Comparison of ENCODE assay signal across 9 cellular contexts in genomic region chr10:32983333-32983909, GRCh38. TPM values are rescaled to one million over a fixed set of nuclear protein-coding genes. Genes with fewer than 3 reads are reported as not detected.
DNase-seq lines count a peak whose midpoint lies in the region; ATAC-seq and TF ChIP-seq lines count a peak whose summit lies in the region.
"Had no signal": no experiment of that assay in that cellular context is flagged by ENCODE, and none has a peak within 500 bp of the region (broad histone marks: within the 10 kb centered on the region; RNA-seq: fewer than 3 reads in every experiment).

No MANE protein-coding gene starts in this region.

- no peaks in the 10 kb centered on the region for H3K27me3 ChIP-seq in CD4-positive, alpha-beta memory T cell (ENCODE audit: insufficient read depth, low read length)

- no peaks in the 10 kb centered on the region for H3K9me3 ChIP-seq in CD4-positive, alpha-beta memory T cell (ENCODE audit: control insufficient read depth in 1 of 2, low read length in 2 of 2)

- H3K9me3 Mint-ChIP-seq in CD4-positive, alpha-beta memory T cell: no peaks in the 10 kb centered on the region
- no peaks in the 10 kb centered on the region for H3K9me3 Mint-ChIP-seq in chondrocyte (ENCODE audit: low read depth)
- no peaks in the 10 kb centered on the region for H3K9me3 Mint-ChIP-seq in natural killer cell treated with Interleukin-12 subunit alpha and Interleukin-12 subunit beta and Interleukin-15 and Interleukin-18, amount 100 ng/mL, for 72 hours
- H3K9me3 Mint-ChIP-seq: activated naive CD8-positive, alpha-beta T cell treated with anti-CD3 and anti-CD28 coated beads, Interleukin-2, amount 10 ng/mL, durations not matched to agents 7 days and 5 days had no signal

- H3K4me3 ChIP-seq in CD4-positive, alpha-beta memory T cell (ENCODE audit: low read length in 2 of 2): no peak overlapping the region

- no peaks in the 10 kb centered on the region for H3K27me3 Mint-ChIP-seq in CD4-positive, alpha-beta memory T cell
- H3K27me3 Mint-ChIP-seq in chondrocyte (ENCODE audit: low read depth): no peaks in the 10 kb centered on the region
- H3K27me3 Mint-ChIP-seq in natural killer cell treated with Interleukin-12 subunit alpha and Interleukin-12 subunit beta and Interleukin-15 and Interleukin-18, amount 100 ng/mL, for 72 hours: no peaks in the 10 kb centered on the region

- ATAC-seq in natural killer cell treated with Interleukin-12 subunit alpha and Interleukin-12 subunit beta and Interleukin-15 and Interleukin-18, amount 100 ng/mL, for 72 hours: peak; percentile 76 to 83
- ATAC-seq in GM21381 (IDR thresholded peaks at IDR 0.05; ENCODE audit: unreplicated experiment): no peak

- intact Hi-C loops in CD4-positive, alpha-beta memory T cell (cut with micrococcal nuclease): loop anchor here (5.0 kb wide), 1 partner anchor 44 kb away; no protein-coding TSS in a partner anchor

- H3K27ac ChIP-seq in CD4-positive, alpha-beta memory T cell (ENCODE audit: low read depth, low read length): no peak overlapping the region

- TF ChIP-seq CTCF in chondrocyte (IDR thresholded peaks at IDR 0.05): no peak

- H3K4me1 Mint-ChIP-seq in CD4-positive, alpha-beta memory T cell: peaks cover 25 to 39% (median 34%) of the 10 kb centered on the region in 4 donors
- H3K4me1 Mint-ChIP-seq in chondrocyte (ENCODE audit: low read depth): peaks cover 55% of the 10 kb centered on the region
- peaks cover 42 to 43% of the 10 kb centered on the region in 2 donors for H3K4me1 Mint-ChIP-seq in natural killer cell treated with Interleukin-12 subunit alpha and Interleukin-12 subunit beta and Interleukin-15 and Interleukin-18, amount 100 ng/mL, for 72 hours (ENCODE audit: low read depth in 2 of 2)

- peaks cover 40% of the 10 kb centered on the region for H3K4me1 ChIP-seq in CD4-positive, alpha-beta memory T cell (ENCODE audit: insufficient read depth, low read length)

- H3K36me3 Mint-ChIP-seq in CD4-positive, alpha-beta memory T cell: no peaks in the 10 kb centered on the region
- H3K36me3 Mint-ChIP-seq in chondrocyte (ENCODE audit: low read depth): no peaks in the 10 kb centered on the region
- H3K36me3 Mint-ChIP-seq in natural killer cell treated with Interleukin-12 subunit alpha and Interleukin-12 subunit beta and Interleukin-15 and Interleukin-18, amount 100 ng/mL, for 72 hours: no peaks in the 10 kb centered on the region
- H3K36me3 Mint-ChIP-seq: activated naive CD8-positive, alpha-beta T cell treated with anti-CD3 and anti-CD28 coated beads, Interleukin-2, amount 10 ng/mL, durations not matched to agents 7 days and 5 days had no signal

- DNase-seq in CD4-positive, alpha-beta memory T cell: peak in 1 of 5 donors; percentile 44
- DNase-seq in M059J (ENCODE audit: low read depth) (peak; percentile 90), chondrocyte (ENCODE audit: low spot score) (no peak), NCI-H1417 treated with DMSO at 0.1 percent for 48 hours (lab: John Stamatoyannopoulos, UW) (no peak), GF-D8 (lab: John Stamatoyannopoulos, UW) (no peak)
- peak; percentile 72 for DNase-seq in natural killer cell treated with Interleukin-12 subunit alpha and Interleukin-12 subunit beta and Interleukin-15 and Interleukin-18, amount 100 ng/mL, for 72 hours (ENCODE audit: low spot score)
- DNase-seq in effector CD4-positive, alpha-beta T cell: no peak
- DNase-seq: activated naive CD8-positive, alpha-beta T cell treated with anti-CD3 and anti-CD28 coated beads, Interleukin-2, amount 10 ng/mL, durations not matched to agents 7 days and 5 days had no signal

- peak overlapping the region in 5 of 7 donors; percentile 12 to 92 (median 68) for H3K27ac Mint-ChIP-seq in CD4-positive, alpha-beta memory T cell
- peak overlapping the region; percentile 100 for H3K27ac Mint-ChIP-seq in chondrocyte (ENCODE audit: unreplicated experiment)
- peak overlapping the region; percentile 95 to 97 for H3K27ac Mint-ChIP-seq in natural killer cell treated with Interleukin-12 subunit alpha and Interleukin-12 subunit beta and Interleukin-15 and Interleukin-18, amount 100 ng/mL, for 72 hours
- H3K27ac Mint-ChIP-seq: activated naive CD8-positive, alpha-beta T cell treated with anti-CD3 and anti-CD28 coated beads, Interleukin-2, amount 10 ng/mL, durations not matched to agents 7 days and 5 days had no signal

- POLR2A ChIA-PET in CD4-positive, alpha-beta memory T cell (lab: Charles Lee; ENCODE audit: partially characterized antibody): interaction anchor here (4.4 to 7.5 kb wide), 2 partner anchors 28 to 132 kb away, joined by 46 to 131 read pairs; partner anchors contain the start of gene ITGB1

- H3K4me3 Mint-ChIP-seq in CD4-positive, alpha-beta memory T cell: peak overlapping the region in 2 of 8 donors; percentile 42 to 47
- no peak overlapping the region for H3K4me3 Mint-ChIP-seq in chondrocyte (ENCODE audit: unreplicated experiment)
- H3K4me3 Mint-ChIP-seq in natural killer cell treated with Interleukin-12 subunit alpha and Interleukin-12 subunit beta and Interleukin-15 and Interleukin-18, amount 100 ng/mL, for 72 hours: peak overlapping the region; percentile 91
- H3K4me3 Mint-ChIP-seq: activated naive CD8-positive, alpha-beta T cell treated with anti-CD3 and anti-CD28 coated beads, Interleukin-2, amount 10 ng/mL, durations not matched to agents 7 days and 5 days had no signal

- H3K36me3 ChIP-seq in CD4-positive, alpha-beta memory T cell (ENCODE audit: insufficient read depth, low read length): no peaks in the 10 kb centered on the region

- CTCF ChIA-PET in CD4-positive, alpha-beta memory T cell (lab: Charles Lee; ENCODE audit: partially characterized antibody): interaction anchor here (0.9 to 3.7 kb wide), 3 partner anchors 9 to 28 kb away, joined by 3 to 25 read pairs (median 6); no protein-coding TSS in a partner anchor

RNA-seq across cellular contexts. Expression of gene ITGB1, which starts 25.4 kb away (rescaled TPM):
- total RNA-seq in CD4-positive, alpha-beta memory T cell: 100 to 1,000 TPM; 420 to 435 TPM
- polyA plus RNA-seq in CD4-positive, alpha-beta memory T cell: 100 to 1,000 TPM; 634 to 758 TPM
- 855 and 1,449 TPM in 2 replicates for total RNA-seq in M059J (2014; rRNA removed; shearing (Covaris generic))
- 951 to 1,280 TPM (median 1,183 TPM) in 3 replicates for total RNA-seq in chondrocyte
- 100 to 1,000 TPM; 101 to 119 TPM for total RNA-seq in natural killer cell treated with Interleukin-12 subunit alpha and Interleukin-12 subunit beta and Interleukin-15 and Interleukin-18, amount 100 ng/mL, for 72 hours

Comparison
In these comparisons a context has a peak if more than half of its experiments do, and no peak if none do; other contexts are left out.
1. DNase-seq: peak in M059J (single experiment) and natural killer cell treated with Interleukin-12 subunit alpha and Interleukin-12 subunit beta and Interleukin-15 and Interleukin-18, amount 100 ng/mL, for 72 hours (single experiment); none in chondrocyte (single experiment), NCI-H1417 treated with DMSO at 0.1 percent for 48 hours (single experiment), effector CD4-positive, alpha-beta T cell (single experiment) and GF-D8 (single experiment).
2. Peak in every context shown above with its lines, with median percentiles within 50 percentile points of each other: H3K27ac Mint-ChIP-seq.